9 cellular contexts compared by ENCODE assay signal in genomic region chr1:203278885-203279406, GRCh38. TPM values are rescaled to one million over a fixed set of nuclear protein-coding genes. Genes with fewer than 3 reads are reported as not detected.
DNase-seq lines count a peak whose midpoint lies in the region; ATAC-seq, FAIRE-seq and TF ChIP-seq lines count a peak whose summit lies in the region.
"Had no signal": no experiment of that assay in that cellular context is flagged by ENCODE, and none has a peak within 500 bp of the region (broad histone marks: within the 10 kb centered on the region; RNA-seq: fewer than 3 reads in every experiment).

No MANE protein-coding gene starts in this region.

- TF ChIP-seq CTCF in parathyroid adenoma (IDR thresholded peaks at IDR 0.05) = no peak

- H3K36me3 ChIP-seq in BLaER1 (no peaks in the 10 kb centered on the region), esophagus (ENCODE audit: control insufficient read depth in 2 of 2, insufficient read depth in 2 of 2, low read length in 1 of 2) (no peaks in the 10 kb centered on the region), parathyroid adenoma (ENCODE audit: control insufficient read depth, insufficient read depth, low read length) (no peaks in the 10 kb centered on the region)

- no peak for ATAC-seq in esophagus mucosa

- 39 to 64% methylated on average over 8 of the region's 8 CpGs for WGBS in esophagus, 2 donors

- peak overlapping the region; percentile 95 for H3K4me2 ChIP-seq in BLaER1
- H3K4me2 ChIP-seq in parathyroid adenoma (ENCODE audit: low read length) = no peak overlapping the region

- no peaks in the 10 kb centered on the region for H4K20me1 ChIP-seq in BLaER1

- H3K4me3 ChIP-seq in BLaER1 (peak overlapping the region; percentile 48), esophagus (ENCODE audit: low read depth in 1 of 2, low read length in 2 of 2) (no peak overlapping the region), parathyroid adenoma (ENCODE audit: low read depth, low read length) (no peak overlapping the region)

- no peaks in the 10 kb centered on the region for H3K9me3 ChIP-seq in BLaER1
- no peaks in the 10 kb centered on the region for H3K9me3 ChIP-seq in esophagus (ENCODE audit: control insufficient read depth in 2 of 2, insufficient read depth in 1 of 2, low read depth in 1 of 2, low read length in 1 of 2)
- no peaks in the 10 kb centered on the region for H3K9me3 ChIP-seq in parathyroid adenoma (ENCODE audit: control insufficient read depth, low read length)

- H3K79me2 ChIP-seq in parathyroid adenoma = no peaks in the 10 kb centered on the region

- H3K4me1 ChIP-seq in BLaER1 (peaks cover 100% of the 10 kb centered on the region), esophagus (ENCODE audit: control insufficient read depth in 2 of 2, insufficient read depth in 2 of 2, low read length in 1 of 2) (peaks cover 6 to 25% of the 10 kb centered on the region in 2 donors), parathyroid adenoma (peaks cover 8% of the 10 kb centered on the region)

- peak; percentile 20 for DNase-seq in RPMI7951 (ENCODE audit: low read depth)
- DNase-seq in GM19239 (ENCODE audit: insufficient read length, low spot score) = no peak
- no peak for DNase-seq in NOMO-1 treated with DMSO at 0.1 percent for 48 hours (lab: John Stamatoyannopoulos, UW; ENCODE audit: unreplicated experiment)
- no peak for DNase-seq in NCI-H526 (lab: John Stamatoyannopoulos, UW)

- FAIRE-seq in GM19239 (lab: Jason Lieb, UNC) = no peak
- FAIRE-seq: colon had no signal

- H3K27ac ChIP-seq in BLaER1 (peak overlapping the region; percentile 83), esophagus (ENCODE audit: low read depth in 2 of 2, low read length in 1 of 2) (peak overlapping the region; percentile 43 to 87), parathyroid adenoma (peak overlapping the region; percentile 53)

- peak overlapping the region; percentile 76 for H3K9ac ChIP-seq in BLaER1
- H3K9ac ChIP-seq in parathyroid adenoma = no peak overlapping the region

- H3K27me3 ChIP-seq in BLaER1 (no peaks in the 10 kb centered on the region), esophagus (ENCODE audit: control insufficient read depth in 1 of 2, insufficient read depth in 2 of 2, low read length in 2 of 2) (no peaks in the 10 kb centered on the region), parathyroid adenoma (ENCODE audit: control insufficient read depth, insufficient read depth, low read length) (no peaks in the 10 kb centered on the region)

- peak overlapping the region; percentile 5 for H2AFZ ChIP-seq in parathyroid adenoma

RNA-seq across cellular contexts. Expression of gene BTG2, which starts 26.4 kb away (rescaled TPM):
- 0.60 and 0.78 TPM in 2 replicates for total RNA-seq in RPMI7951 (2014; rRNA removed; shearing (Covaris generic))
- 10 to 100 TPM in 1 of 2 donors, 1 to 10 TPM in 1; 9.4 to 27.3 TPM for polyA plus RNA-seq in esophagus
- total RNA-seq in esophagus mucosa = 22.6 TPM

RNA-seq across cellular contexts. Expression of gene CHIT1, which starts 49.5 kb away (rescaled TPM):
- not detected in 2 replicates for total RNA-seq in RPMI7951 (2014; rRNA removed; shearing (Covaris generic))
- under 1 TPM in 1 of 2 donors, not detected in 1; 0.01 TPM for polyA plus RNA-seq in esophagus
- 0.20 TPM for total RNA-seq in esophagus mucosa

Comparison
In these comparisons a context has a peak if more than half of its experiments do, and no peak if none do; other contexts are left out.
1. RNA of gene BTG2, which starts 26.4 kb away (total RNA-seq): 22.6 TPM in esophagus mucosa (single experiment); 0.60 to 0.78 TPM in RPMI7951; every median in the first group is over 10 times any median in the second.
2. Peak in every context shown above with its lines, with median percentiles within 50 percentile points of each other: H3K27ac ChIP-seq.